In the genomic region with DNA sequence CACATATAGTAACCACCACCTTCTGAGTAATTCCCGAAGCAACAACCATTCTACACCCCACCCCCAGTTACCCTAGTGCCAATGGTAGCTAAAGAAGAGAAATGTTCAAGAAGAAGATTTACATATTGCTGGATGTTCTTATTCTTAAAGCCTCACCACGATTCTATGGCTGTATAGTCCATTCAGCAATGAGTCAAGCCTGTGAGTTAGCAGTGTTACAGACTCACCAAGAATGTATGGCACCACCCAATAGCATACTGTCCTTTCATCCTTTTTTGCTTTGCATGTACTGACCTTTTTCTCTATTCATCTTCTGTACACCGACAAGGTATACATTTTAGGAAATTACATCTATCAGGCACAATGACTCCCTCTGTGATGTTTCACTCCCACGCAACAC, we compare ENCODE assay signal across 17 cellular contexts.
"Had no signal": no experiment of that assay in that cellular context is flagged by ENCODE, and none has a peak within 500 bp of the region (broad histone marks: within the 10 kb centered on the region; RNA-seq: fewer than 3 reads in every experiment).

No MANE protein-coding gene starts in this region.

- DNase-seq: activated CD4-positive, alpha-beta T cell treated with anti-CD3 and anti-CD28 coated beads, Interleukin-2, amount 50 U/mL, for 4 hours; activated CD4-positive, CD25-positive, alpha-beta regulatory T cell treated with anti-CD3 and anti-CD28 coated beads, Interleukin-2, amount 50 U/mL, for 72 hours; activated naive CD4-positive, alpha-beta T cell treated with Interleukin-2 at 50 U/mL for 16 hours; activated T-cell treated with anti-CD3 and anti-CD28 coated beads for 4 hours; aorta; dermis blood vessel endothelial cell; effector memory CD8-positive, alpha-beta T cell; hippocampal formation; left ventricle myocardium superior; mesendoderm; natural killer cell; nucleus accumbens; right lobe of liver; spleen; stimulated activated naive CD8-positive, alpha-beta T cell treated with anti-CD3 and anti-CD28 coated beads, Interleukin-15, amount 100 ng/mL, for 72 hours had no signal

- H3K27me3 ChIP-seq: right lobe of liver, spleen had no signal

- H3K27me3 Mint-ChIP-seq: effector memory CD8-positive, alpha-beta T cell; stimulated activated naive CD8-positive, alpha-beta T cell treated with anti-CD3 and anti-CD28 coated beads, Interleukin-15, amount 100 ng/mL, for 72 hours had no signal

- H3K36me3 Mint-ChIP-seq: natural killer cell, type B pancreatic cell had no signal

- H3K9me3 ChIP-seq: right lobe of liver, spleen had no signal

- H3K27ac Mint-ChIP-seq: effector memory CD8-positive, alpha-beta T cell; natural killer cell; stimulated activated naive CD8-positive, alpha-beta T cell treated with anti-CD3 and anti-CD28 coated beads, Interleukin-15, amount 100 ng/mL, for 72 hours; type B pancreatic cell had no signal

- H3K4me3 Mint-ChIP-seq: effector memory CD8-positive, alpha-beta T cell; natural killer cell; stimulated activated naive CD8-positive, alpha-beta T cell treated with anti-CD3 and anti-CD28 coated beads, Interleukin-15, amount 100 ng/mL, for 72 hours; type B pancreatic cell had no signal

- H3K27ac ChIP-seq: epithelial cell of prostate, right lobe of liver, spleen had no signal

- ATAC-seq: effector memory CD8-positive, alpha-beta T cell; left ventricle myocardium superior; natural killer cell; right lobe of liver; stimulated activated naive CD8-positive, alpha-beta T cell treated with anti-CD3 and anti-CD28 coated beads, Interleukin-15, amount 100 ng/mL, for 72 hours had no signal

- H3K4me1 Mint-ChIP-seq: natural killer cell; stimulated activated naive CD8-positive, alpha-beta T cell treated with anti-CD3 and anti-CD28 coated beads, Interleukin-15, amount 100 ng/mL, for 72 hours had no signal

- H3K4me1 ChIP-seq: right lobe of liver, spleen had no signal

- H3K36me3 ChIP-seq: right lobe of liver, spleen had no signal

- H3K4me3 ChIP-seq: right lobe of liver, spleen had no signal
